ENCODE assay signal across 15 cellular contexts in genomic region chr19:2711175-2711936, GRCh38. TPM values are rescaled to one million over a fixed set of nuclear protein-coding genes. Genes with fewer than 3 reads are reported as not detected.
A peak's percentile ranks its signal among the peaks of the same experiment; 100 is the strongest.
DNase-seq lines count a peak whose midpoint lies in the region; ATAC-seq and TF ChIP-seq lines count a peak whose summit lies in the region.
"Had no signal": no experiment of that assay in that cellular context is flagged by ENCODE, and none has a peak within 500 bp of the region (broad histone marks: within the 10 kb centered on the region; RNA-seq: fewer than 3 reads in every experiment).

No MANE protein-coding gene starts in this region.

- peak; percentile 50 for DNase-seq in AG20443 (ENCODE audit: low spot score)
- DNase-seq in HK-2 (ENCODE audit: unreplicated experiment): peak; percentile 50
- DNase-seq in memory B cell (ENCODE audit: low spot score in 2 of 2): no peak
- DNase-seq in NCI-H446 (lab: John Stamatoyannopoulos, UW): no peak
- DNase-seq in BE2C: no peak
- no peak for DNase-seq in DMS53 treated with DMSO at 0.1 percent for 48 hours (lab: John Stamatoyannopoulos, UW; ENCODE audit: unreplicated experiment)
- DNase-seq in cerebellar cortex (ENCODE audit: low spot score): no peak
- DNase-seq: activated CD8-positive, alpha-beta memory T cell treated with anti-CD3 and anti-CD28 coated beads for 24 hours; adrenal gland; effector memory CD8-positive, alpha-beta T cell; midbrain; NCI-H345; tibial artery had no signal

- no peaks in the 10 kb centered on the region for H3K4me1 ChIP-seq in BE2C
- H3K4me1 ChIP-seq: adrenal gland, tibial artery had no signal

- H3K9ac ChIP-seq in SU-DHL-6 (ENCODE audit: low read length): no peak overlapping the region

- peaks cover 7% of the 10 kb centered on the region; the same call in 1 of the 2 replicates for H3F3A ChIP-seq in SU-DHL-6 (ENCODE audit: insufficient read depth)

- peak; percentile 45 for ATAC-seq in memory B cell (ENCODE audit: low read depth)

- no peak overlapping the region for H2AFZ ChIP-seq in SU-DHL-6 (ENCODE audit: low read depth, low read length, severe bottlenecking)

- no peaks in the 10 kb centered on the region for H3K9me2 ChIP-seq in SU-DHL-6 (replicated peaks; ENCODE audit: insufficient read depth, low read length)

- no peaks in the 10 kb centered on the region for H3K27me3 Mint-ChIP-seq in memory B cell

- peak overlapping the region; percentile 80 for H3K4me3 Mint-ChIP-seq in memory B cell
- H3K4me3 Mint-ChIP-seq: effector memory CD8-positive, alpha-beta T cell had no signal

- H3K27me3 ChIP-seq in SU-DHL-6 (ENCODE audit: low read length): no peaks in the 10 kb centered on the region
- H3K27me3 ChIP-seq in BE2C: no peaks in the 10 kb centered on the region
- H3K27me3 ChIP-seq: adrenal gland had no signal

- TF ChIP-seq CTCF in SU-DHL-6 (IDR thresholded peaks at IDR 0.05; ENCODE audit: insufficient read depth, low read length, poor library complexity, severe bottlenecking): no peak
- TF ChIP-seq CTCF in BE2C (IDR thresholded peaks at IDR 0.05; ENCODE audit: low read depth, low read length): no peak

- H3K36me3 Mint-ChIP-seq in memory B cell: peaks cover 7% of the 10 kb centered on the region
- H3K36me3 Mint-ChIP-seq: CD14-positive monocyte had no signal

- H3K4me2 ChIP-seq in SU-DHL-6 (ENCODE audit: low read depth, low read length, poor library complexity, severe bottlenecking): peak overlapping the region; percentile 46

- H3K79me2 ChIP-seq in SU-DHL-6 (ENCODE audit: insufficient read depth, low read length): no peaks in the 10 kb centered on the region

- peak overlapping the region; percentile 99 for H3K27ac Mint-ChIP-seq in memory B cell
- H3K27ac Mint-ChIP-seq: effector memory CD8-positive, alpha-beta T cell had no signal

- H4K20me1 ChIP-seq in SU-DHL-6 (ENCODE audit: low read depth, low read length): no peaks in the 10 kb centered on the region

- no peak overlapping the region for H3K4me3 ChIP-seq in SU-DHL-6 (ENCODE audit: insufficient read depth, low read length, poor library complexity, severe bottlenecking)
- no peak overlapping the region for H3K4me3 ChIP-seq in BE2C (ENCODE audit: low read depth, low read length)
- H3K4me3 ChIP-seq: adrenal gland, tibial artery had no signal

- H3K9me3 Mint-ChIP-seq in memory B cell: peaks cover 7% of the 10 kb centered on the region

- no peaks in the 10 kb centered on the region for H3K36me3 ChIP-seq in SU-DHL-6 (ENCODE audit: low read length)
- H3K36me3 ChIP-seq in BE2C: peaks cover 10% of the 10 kb centered on the region
- H3K36me3 ChIP-seq: adrenal gland, tibial artery had no signal

- H3K27ac ChIP-seq in SU-DHL-6 (ENCODE audit: low read depth, low read length): peak overlapping the region; percentile 64
- H3K27ac ChIP-seq: adrenal gland, tibial artery had no signal

- peaks cover 5% of the 10 kb centered on the region; the same call in 1 of the 2 replicates for H3K9me3 ChIP-seq in SU-DHL-6 (ENCODE audit: insufficient read depth, low read length)
- H3K9me3 ChIP-seq in BE2C: 0 out of 2 replicates have a peak, but pooled peaks cover 5% of the 10 kb centered on the region
- H3K9me3 ChIP-seq: adrenal gland had no signal

- H3K4me1 Mint-ChIP-seq in memory B cell: peaks cover 32% of the 10 kb centered on the region

RNA-seq across cellular contexts. Expression of gene GNG7, which starts 8.9 kb away (rescaled TPM):
- polyA plus RNA-seq in BE2C (2012; ENCODE audit: insufficient read depth, insufficient read length, low read depth): 0.48 TPM

RNA-seq across cellular contexts. Expression of gene DIRAS1, which starts 9.8 kb away (rescaled TPM):
- polyA plus RNA-seq in BE2C (2012; ENCODE audit: insufficient read depth, insufficient read length, low read depth): 52.2 TPM
- polyA plus RNA-seq: CD14-positive monocyte had no signal

RNA-seq across cellular contexts. Expression of gene SLC39A3, which starts 28.5 kb away (rescaled TPM):
- 159 TPM for polyA plus RNA-seq in BE2C (2012; ENCODE audit: insufficient read depth, insufficient read length, low read depth)

Comparison
In these comparisons a context has a peak if more than half of its experiments do, and no peak if none do; other contexts are left out.
1. DNase-seq: peak in AG20443 (single experiment) and HK-2 (single experiment); none in memory B cell (0 of 2), NCI-H446 (0 of 2), BE2C (single experiment), DMS53 treated with DMSO at 0.1 percent for 48 hours (single experiment) and cerebellar cortex (single experiment).